Comparison of ENCODE assay signal across 18 cellular contexts in the genomic region with DNA sequence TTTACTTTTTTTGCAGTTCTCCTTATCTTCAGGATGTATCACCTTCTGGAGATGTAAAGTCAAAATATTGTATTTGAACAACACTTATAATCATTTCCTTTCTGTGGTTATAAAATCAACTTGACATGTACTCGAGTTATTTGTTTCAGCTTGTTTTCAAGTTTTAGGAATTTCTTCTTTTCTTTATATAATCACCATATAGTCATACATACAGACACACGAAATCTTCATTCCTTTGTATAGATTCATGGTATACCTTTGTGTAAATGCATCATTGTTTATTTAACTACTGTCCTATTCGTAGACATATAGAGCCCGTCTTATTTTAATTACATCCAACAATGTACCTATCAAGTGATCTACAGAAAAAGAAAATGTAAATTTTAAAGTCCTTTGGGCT. TPM values are rescaled to one million over a fixed set of nuclear protein-coding genes. Genes with fewer than 3 reads are reported as not detected.
DNase-seq lines count a peak whose midpoint lies in the region; ATAC-seq, FAIRE-seq and TF ChIP-seq lines count a peak whose summit lies in the region.
"Had no signal": no experiment of that assay in that cellular context is flagged by ENCODE, and none has a peak within 500 bp of the region (broad histone marks: within the 10 kb centered on the region; RNA-seq: fewer than 3 reads in every experiment).

No MANE protein-coding gene starts in this region.

- FAIRE-seq in small intestine (lab: Jason Lieb, UNC) (peak; percentile 23), HepG2 (lab: Jason Lieb, UNC) (no peak), D721Med (lab: Jason Lieb, UNC) (no peak)
- FAIRE-seq: G401.6, GM12892, H54 had no signal

- H3K27ac ChIP-seq in RWPE2 (ENCODE audit: poor library complexity, severe bottlenecking) (peak overlapping the region; percentile 54), small intestine (ENCODE audit: low read depth in 1 of 2, low read length in 1 of 2) (no peak overlapping the region), HepG2 (ENCODE audit: extremely low read length, insufficient read depth, low read length) (no peak overlapping the region)

- in situ Hi-C loops in HepG2 (cut with HindIII; ENCODE audit: extremely low pct_ligation_motif_present, low pct_unique_long_range_greater_than_20kb): no loop called here

- H3K9ac ChIP-seq in HepG2 (ENCODE audit: insufficient read depth, low read depth, low read length): no peak overlapping the region

- no peaks in the 10 kb centered on the region for H4K20me1 ChIP-seq in HepG2 (ENCODE audit: insufficient read depth, low read length)

- H3K9me3 ChIP-seq in RWPE2 (ENCODE audit: severe bottlenecking) (no peaks in the 10 kb centered on the region), small intestine (ENCODE audit: control insufficient read depth, low read depth) (no peaks in the 10 kb centered on the region), HepG2 (ENCODE audit: low read length) (no peaks in the 10 kb centered on the region)
- H3K9me3 ChIP-seq: HAP-1 had no signal

- H3K4me2 ChIP-seq in HepG2 (ENCODE audit: low read depth, low read length): no peak overlapping the region

- H3K4me1 ChIP-seq in RWPE2 (ENCODE audit: insufficient read depth, poor library complexity, severe bottlenecking) (peaks cover 13% of the 10 kb centered on the region), small intestine (ENCODE audit: control insufficient read depth in 2 of 2, insufficient read depth in 1 of 2, low read depth in 1 of 2, low read length in 1 of 2) (peaks cover 0 to 3% of the 10 kb centered on the region in 2 donors), HepG2 (ENCODE audit: insufficient read depth, low read length) (peaks cover 12% of the 10 kb centered on the region; the same call in 1 of the 2 replicates)
- H3K4me1 ChIP-seq: HAP-1 had no signal

- H3K36me3 ChIP-seq in RWPE2 (ENCODE audit: low read depth) (0 out of 2 replicates have a peak, but pooled peaks cover 11% of the 10 kb centered on the region), small intestine (ENCODE audit: control insufficient read depth in 2 of 2, insufficient read depth in 2 of 2, low read length in 2 of 2) (peaks cover 0 to 3% of the 10 kb centered on the region in 2 donors), HepG2 (replicated peaks in 1 of 2; ENCODE audit: control insufficient read depth in 1 of 2, insufficient read depth in 2 of 2, low read length in 2 of 2) (peaks cover under 1 to 1% of the 10 kb centered on the region in 2 experiments; a peak in 1 of 5 replicates)

- TF ChIP-seq EP300 in HepG2 (IDR thresholded peaks at IDR 0.05; ENCODE audit: low read depth in 2 of 2, low read length in 2 of 2) (no peak), HepG2 (CRISPR knock-in tag; IDR thresholded peaks at IDR 0.05; ENCODE audit: borderline replicate concordance) (no peak)

- no peak overlapping the region for H2AFZ ChIP-seq in HepG2 (ENCODE audit: low read length)

- H3K79me2 ChIP-seq in HepG2 (ENCODE audit: insufficient read depth, low read length): no peaks in the 10 kb centered on the region

- H3K4me3 ChIP-seq in RWPE2 (ENCODE audit: severe bottlenecking): no peak overlapping the region
- H3K4me3 ChIP-seq in epithelial cell of esophagus (ENCODE audit: low read length): no peak overlapping the region
- H3K4me3 ChIP-seq in small intestine (ENCODE audit: low read depth in 1 of 2, low read length in 2 of 2): no peak overlapping the region
- H3K4me3 ChIP-seq in HepG2 (replicated peaks in 1 of 3; ENCODE audit: insufficient read depth in 1 of 3, low read depth in 2 of 3, low read length in 3 of 3): no peak overlapping the region
- H3K4me3 ChIP-seq: HAP-1 had no signal

- CTCF ChIA-PET in HepG2 (lab: Yijun Ruan, JAX; ENCODE audit: low intra/inter-chr PET ratio, low total read pairs): no interaction called here

- no peak for TF ChIP-seq RAD21 in HepG2 (CRISPR knock-in tag; IDR thresholded peaks at IDR 0.05)

- 75 to 89% (median 79%) methylated on average over 4 of the region's 4 CpGs for WGBS in small intestine, 3 donors
- 92% methylated on average over 4 of the region's 4 CpGs for WGBS in HepG2 (ENCODE audit: low lambda C conversion rate)

- H3K27me3 ChIP-seq in RWPE2 (ENCODE audit: insufficient read depth, poor library complexity, severe bottlenecking) (no peaks in the 10 kb centered on the region), small intestine (ENCODE audit: control insufficient read depth in 2 of 2, insufficient read depth in 2 of 2, low read length in 2 of 2) (no peaks in the 10 kb centered on the region), HepG2 (ENCODE audit: control insufficient read depth in 1 of 2, insufficient read depth in 2 of 2, low read length in 2 of 2) (no peaks in the 10 kb centered on the region)

- DNase-seq in RWPE2 (ENCODE audit: low spot score) (no peak), epithelial cell of esophagus (ENCODE audit: low read depth) (peak; percentile 68), small intestine (no peak), HepG2 (ENCODE audit: low spot score) (no peak), NCI-H446 treated with DMSO at 0.1 percent for 48 hours (lab: John Stamatoyannopoulos, UW) (no peak), D721Med (ENCODE audit: insufficient read length, low spot score) (no peak)
- DNase-seq: C1 segment of cervical spinal cord; Calu3; CD4-positive, alpha-beta memory T cell; COR-L47; DMS153; DND-41; GOT3; HFFc6 had no signal

- POLR2A ChIA-PET in HepG2 (lab: Yijun Ruan, JAX): no interaction called here

- intact Hi-C loops in HepG2 (cut with micrococcal nuclease; ENCODE audit: unreplicated experiment): no loop called here

- BruUV-seq in HepG2 (replicated peaks; lab: Mats Ljungman, UMichigan): no TSS peak

- TF ChIP-seq POLR2A in HepG2 (IDR thresholded peaks at IDR 0.05; ENCODE audit: insufficient read depth in 1 of 2, low read depth in 2 of 2, low read length in 2 of 2): no peak

- ATAC-seq in RWPE2 (ENCODE audit: low read depth) (peak; percentile 93), HepG2 (no peak)

- TF ChIP-seq CTCF in RWPE2 (IDR thresholded peaks at IDR 0.05; ENCODE audit: poor library complexity, severe bottlenecking) (no peak), epithelial cell of esophagus (IDR thresholded peaks at IDR 0.05; ENCODE audit: insufficient read depth, low read depth, low read length, missing control alignments) (no peak), HepG2 (CRISPR knock-in tag; IDR thresholded peaks at IDR 0.05) (no peak), D721Med (IDR thresholded peaks at IDR 0.05; ENCODE audit: insufficient read depth, missing control alignments) (no peak)

TF ChIP-seq in HepG2, 621 proteins besides CTCF, POLR2A, EP300 and RAD21 (continues in another document):
- TF ChIP-seq ZNF878 (CRISPR knock-in tag; IDR thresholded peaks at IDR 0.05) (no peak), SP140L (CRISPR knock-in tag; IDR thresholded peaks at IDR 0.05; ENCODE audit: borderline replicate concordance) (no peak)

RNA-seq across cellular contexts. Expression of a gene that starts 40.1 kb away (rescaled TPM):
- polyA plus RNA-seq in small intestine (100 to 1,000 TPM; 121 to 140 (median 129) TPM), HepG2 (2011; rRNA removed) (92.1 and 116 TPM in 2 replicates)
- total RNA-seq in HepG2 (2016; rRNA removed; fragmentation: Illumina TruSeq; extraction: Trizol): 129 and 147 TPM in 2 replicates
- total RNA-seq in HepG2 (2016; cell fraction: cytosol; rRNA removed; fragmentation: Illumina TruSeq; extraction: Trizol; ENCODE audit: low read depth): 111 and 171 TPM in 2 replicates
- 118 and 155 TPM in 2 replicates for total RNA-seq in HepG2 (2016; cell fraction: insoluble cytoplasmic fraction; rRNA removed; fragmentation: Illumina TruSeq; extraction: Trizol)
- 132 and 180 TPM in 2 replicates for total RNA-seq in HepG2 (2016; cell fraction: membrane; rRNA removed; fragmentation: Illumina TruSeq; extraction: Trizol)
- 49.2 and 54.6 TPM in 2 replicates for total RNA-seq in HepG2 (2016; cell fraction: nucleus; rRNA removed; fragmentation: Illumina TruSeq; extraction: Trizol)
- polyA plus RNA-seq in HepG2 (2011; cell fraction: cytosol; rRNA removed): 134 and 148 TPM in 2 replicates
- polyA plus RNA-seq in HepG2 (2011; cell fraction: nucleus; rRNA removed): 22.2 and 24.5 TPM in 2 replicates
- polyA plus RNA-seq in HepG2 (2012): 81.8 and 85.6 TPM in 2 replicates
- 157 and 235 TPM in 2 replicates for polyA plus RNA-seq in HepG2 (2016; cell fraction: cytosol; fragmentation: Illumina TruSeq; extraction: Trizol; ENCODE audit: low read depth)
- 172 and 176 TPM in 2 replicates for polyA plus RNA-seq in HepG2 (2016; cell fraction: insoluble cytoplasmic fraction; fragmentation: Illumina TruSeq; extraction: Trizol; ENCODE audit: low read depth)
- polyA plus RNA-seq in HepG2 (2016; cell fraction: membrane; fragmentation: Illumina TruSeq; extraction: Trizol; ENCODE audit: low read depth): 133 and 179 TPM in 2 replicates
- 86.6 and 97.5 TPM in 2 replicates for polyA plus RNA-seq in HepG2 (2016; cell fraction: nucleus; fragmentation: Illumina TruSeq; extraction: Trizol; ENCODE audit: insufficient read depth, low read depth)
- 70.9 and 71.9 TPM in 2 replicates for polyA minus RNA-seq in HepG2 (2011; rRNA and poly(A)+ RNA removed; ENCODE audit: low replicate concordance)
- polyA minus RNA-seq in HepG2 (2011; cell fraction: cytosol; rRNA and poly(A)+ RNA removed): 19.8 and 22.3 TPM in 2 replicates
- polyA minus RNA-seq in HepG2 (2011; cell fraction: nucleus; rRNA and poly(A)+ RNA removed): 35.4 and 68.6 TPM in 2 replicates

RNA-seq across cellular contexts. Expression of a gene that starts 40.4 kb away (rescaled TPM):
- polyA plus RNA-seq in small intestine (10 to 100 TPM in 1 of 3 donors, 1 to 10 TPM in 2; 5.8 to 22.9 (median 6.2) TPM), HepG2 (2011; rRNA removed) (17.3 and 29.7 TPM in 2 replicates)
- total RNA-seq in HepG2 (2016; rRNA removed; fragmentation: Illumina TruSeq; extraction: Trizol): 129 and 193 TPM in 2 replicates
- total RNA-seq in HepG2 (2016; cell fraction: cytosol; rRNA removed; fragmentation: Illumina TruSeq; extraction: Trizol; ENCODE audit: low read depth): 98.3 and 119 TPM in 2 replicates
- 133 and 185 TPM in 2 replicates for total RNA-seq in HepG2 (2016; cell fraction: insoluble cytoplasmic fraction; rRNA removed; fragmentation: Illumina TruSeq; extraction: Trizol)
- total RNA-seq in HepG2 (2016; cell fraction: membrane; rRNA removed; fragmentation: Illumina TruSeq; extraction: Trizol): 180 and 185 TPM in 2 replicates
- total RNA-seq in HepG2 (2016; cell fraction: nucleus; rRNA removed; fragmentation: Illumina TruSeq; extraction: Trizol): 46.2 and 59.6 TPM in 2 replicates
- 15.2 and 17.8 TPM in 2 replicates for polyA plus RNA-seq in HepG2 (2011; cell fraction: cytosol; rRNA removed)
- 8.3 and 10.1 TPM in 2 replicates for polyA plus RNA-seq in HepG2 (2011; cell fraction: nucleus; rRNA removed)
- polyA plus RNA-seq in HepG2 (2012): 46.5 and 70.0 TPM in 2 replicates
- 113 and 120 TPM in 2 replicates for polyA plus RNA-seq in HepG2 (2016; cell fraction: cytosol; fragmentation: Illumina TruSeq; extraction: Trizol; ENCODE audit: low read depth)
- 123 and 135 TPM in 2 replicates for polyA plus RNA-seq in HepG2 (2016; cell fraction: insoluble cytoplasmic fraction; fragmentation: Illumina TruSeq; extraction: Trizol; ENCODE audit: low read depth)
- 123 and 146 TPM in 2 replicates for polyA plus RNA-seq in HepG2 (2016; cell fraction: membrane; fragmentation: Illumina TruSeq; extraction: Trizol; ENCODE audit: low read depth)
- polyA plus RNA-seq in HepG2 (2016; cell fraction: nucleus; fragmentation: Illumina TruSeq; extraction: Trizol; ENCODE audit: insufficient read depth, low read depth): 40.0 and 50.9 TPM in 2 replicates
- polyA minus RNA-seq in HepG2 (2011; rRNA and poly(A)+ RNA removed; ENCODE audit: low replicate concordance): 17.1 and 164 TPM in 2 replicates
- polyA minus RNA-seq in HepG2 (2011; cell fraction: cytosol; rRNA and poly(A)+ RNA removed): 14.1 and 16.1 TPM in 2 replicates
- 17.9 and 25.4 TPM in 2 replicates for polyA minus RNA-seq in HepG2 (2011; cell fraction: nucleus; rRNA and poly(A)+ RNA removed)
